Comparison of ENCODE assay signal across 8 cellular contexts in genomic region chr11:19240420-19241259, GRCh38. TPM values are rescaled to one million over a fixed set of nuclear protein-coding genes. Genes with fewer than 3 reads are reported as not detected.
A peak's percentile ranks its signal among the peaks of the same experiment; 100 is the strongest.
DNase-seq lines count a peak whose midpoint lies in the region; ATAC-seq and TF ChIP-seq lines count a peak whose summit lies in the region.

Gene E2F8 (minus strand): TSS chr11:19240945. CDS start chr11:19240121, 824 bp downstream.

- H3K4me3 ChIP-seq in GM12875 (ENCODE audit: low read depth, low read length) = peak within 1 kb of the TSS; percentile 84
- H3K4me3 ChIP-seq in upper lobe of left lung = peak within 1 kb of the TSS; percentile 15 to 92 (median 77)

- WGBS in upper lobe of left lung, 2 donors = 1 to 2% methylated on average over 28 to 29 of the region's 59 CpGs

- no peak for TF ChIP-seq POLR2A in upper lobe of left lung (IDR thresholded peaks at IDR 0.05)

- H3K4me3 Mint-ChIP-seq in activated naive CD8-positive, alpha-beta T cell treated with anti-CD3 and anti-CD28 coated beads, Interleukin-2, amount 10 ng/mL, durations not matched to agents 7 days and 5 days = peak within 1 kb of the TSS; percentile 95

- H3K27me3 ChIP-seq in upper lobe of left lung = peaks cover 0 to 22% (median 13%) of the 10 kb centered on the region in 4 donors

- no peak for TF ChIP-seq EP300 in upper lobe of left lung (IDR thresholded peaks at IDR 0.05)

- ATAC-seq in HG02798 (IDR thresholded peaks at IDR 0.05; ENCODE audit: poor library complexity, unreplicated experiment) = peak; percentile 95
- ATAC-seq in activated naive CD8-positive, alpha-beta T cell treated with anti-CD3 and anti-CD28 coated beads, Interleukin-2, amount 10 ng/mL, durations not matched to agents 7 days and 5 days (ENCODE audit: low read depth) = peak; percentile 77
- peak; percentile 87 to 96 for ATAC-seq in upper lobe of left lung (ENCODE audit: low FRiP score in 2 of 2)

- H3K27ac Mint-ChIP-seq in activated naive CD8-positive, alpha-beta T cell treated with anti-CD3 and anti-CD28 coated beads, Interleukin-2, amount 10 ng/mL, durations not matched to agents 7 days and 5 days = peak within 1 kb of the TSS; percentile 87

- H3K36me3 ChIP-seq in upper lobe of left lung = no peaks in the 10 kb centered on the region

- peaks cover 30% of the 10 kb centered on the region for H3K4me1 Mint-ChIP-seq in activated naive CD8-positive, alpha-beta T cell treated with anti-CD3 and anti-CD28 coated beads, Interleukin-2, amount 10 ng/mL, durations not matched to agents 7 days and 5 days

- H3K4me1 ChIP-seq in upper lobe of left lung = peaks cover 27 to 46% (median 30%) of the 10 kb centered on the region in 4 donors

- intact Hi-C loops in cardiac septum (cut with DNase I) = no loop called here

- H3K27me3 Mint-ChIP-seq in activated naive CD8-positive, alpha-beta T cell treated with anti-CD3 and anti-CD28 coated beads, Interleukin-2, amount 10 ng/mL, durations not matched to agents 7 days and 5 days = peaks cover 26% of the 10 kb centered on the region

- POLR2A ChIA-PET in activated naive CD8-positive, alpha-beta T cell treated with anti-CD3 and anti-CD28 coated beads, Interleukin-2, amount 10 ng/mL, durations not matched to agents 7 days and 5 days (lab: Charles Lee) = interaction anchor here (1.1 kb wide), 1 partner anchor 124 kb away, joined by 7 read pairs; the partner anchor contains the start of gene ZDHHC13

- no peak within 1 kb of the TSS for H3K27ac ChIP-seq in upper lobe of left lung

- TF ChIP-seq CTCF in GM12875 (IDR thresholded peaks at IDR 0.05; ENCODE audit: borderline replicate concordance, insufficient read depth, low read depth, low read length) = no peak
- TF ChIP-seq CTCF in upper lobe of left lung (IDR thresholded peaks at IDR 0.05) = no peak

- no peaks in the 10 kb centered on the region for H3K9me3 ChIP-seq in upper lobe of left lung

- DNase-seq in NCI-H1417 treated with DMSO at 0.1 percent for 48 hours (lab: John Stamatoyannopoulos, UW) (peak; percentile 88), SW 1271 (lab: John Stamatoyannopoulos, UW) (peak; percentile 85 to 94), cardiac septum (ENCODE audit: low spot score) (peak; percentile 98), pons (ENCODE audit: low spot score) (peak; percentile 83), upper lobe of left lung (peak; percentile 95 to 97)
- DNase-seq in activated naive CD8-positive, alpha-beta T cell treated with anti-CD3 and anti-CD28 coated beads, Interleukin-2, amount 10 ng/mL, durations not matched to agents 7 days and 5 days = peak; percentile 92

- H3K9me3 Mint-ChIP-seq in activated naive CD8-positive, alpha-beta T cell treated with anti-CD3 and anti-CD28 coated beads, Interleukin-2, amount 10 ng/mL, durations not matched to agents 7 days and 5 days = no peaks in the 10 kb centered on the region

- peaks cover 33% of the 10 kb centered on the region for H3K36me3 Mint-ChIP-seq in activated naive CD8-positive, alpha-beta T cell treated with anti-CD3 and anti-CD28 coated beads, Interleukin-2, amount 10 ng/mL, durations not matched to agents 7 days and 5 days

RNA-seq across cellular contexts. Expression of gene E2F8, which starts in this region (rescaled TPM):
- total RNA-seq in activated naive CD8-positive, alpha-beta T cell treated with anti-CD3 and anti-CD28 coated beads, Interleukin-2, amount 10 ng/mL, durations not matched to agents 7 days and 5 days = 10 to 100 TPM; 26.9 to 27.0 TPM
- 4.5 TPM for total RNA-seq in cardiac septum
- total RNA-seq in upper lobe of left lung = 1 to 10 TPM in 4 of 6 donors, under 1 TPM in 2; 0.40 to 1.6 (median 1.1) TPM
